In the genomic region with DNA sequence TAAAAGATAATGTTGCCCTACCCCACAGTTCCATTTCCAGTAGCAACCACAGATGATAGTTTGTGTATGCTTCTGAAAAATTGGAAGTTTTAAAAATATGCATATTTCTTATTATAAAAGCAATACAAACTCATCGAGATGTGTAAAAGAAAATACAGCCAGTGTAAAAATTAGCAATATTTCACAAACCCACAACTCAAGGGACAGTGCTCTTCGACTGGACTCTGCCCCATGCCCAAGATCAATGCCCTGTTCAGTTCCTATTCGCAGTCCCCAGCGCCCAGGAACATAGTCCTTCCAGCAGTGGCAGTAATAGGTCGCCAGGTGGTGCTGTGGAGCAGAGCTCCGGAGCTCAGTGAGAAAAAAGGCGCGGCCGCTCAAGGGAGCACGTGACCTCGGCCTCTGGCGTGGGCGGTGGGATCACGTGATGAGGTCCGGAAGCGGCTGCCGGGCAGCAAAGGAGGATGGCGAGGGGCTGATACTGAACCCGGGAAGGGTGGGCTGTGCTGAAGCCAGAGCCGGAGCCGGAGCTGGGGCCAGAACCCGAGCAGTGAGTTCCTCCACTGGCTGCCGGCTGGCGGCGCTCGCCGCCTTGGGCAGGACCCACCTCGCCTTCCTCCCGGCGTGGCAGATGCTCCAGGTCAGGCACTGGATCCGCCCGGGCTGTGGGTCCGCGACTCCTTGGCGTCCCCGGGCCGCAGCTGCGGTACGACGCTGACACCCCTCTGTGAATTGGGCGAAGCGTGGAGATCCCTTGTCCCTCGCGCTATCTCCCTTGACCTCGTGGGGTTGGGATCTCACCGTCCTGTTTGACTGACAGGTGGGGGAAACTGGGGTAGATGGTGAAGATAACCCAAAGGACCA, we compare ENCODE assay signal across 1 cellular context.
A peak's percentile ranks its signal among the peaks of the same experiment; 100 is the strongest.
TF ChIP-seq lines count a peak whose summit lies in the region.

A gene (plus strand): TSS at position 430 of the 864 bp plus-strand sequence. CDS start 11,190 bp downstream, outside the sequence.

TF ChIP-seq in HepG2, 621 proteins besides CTCF, POLR2A, EP300 and RAD21 (continued from another document and continues in another):
- TF ChIP-seq, protein P1, sequence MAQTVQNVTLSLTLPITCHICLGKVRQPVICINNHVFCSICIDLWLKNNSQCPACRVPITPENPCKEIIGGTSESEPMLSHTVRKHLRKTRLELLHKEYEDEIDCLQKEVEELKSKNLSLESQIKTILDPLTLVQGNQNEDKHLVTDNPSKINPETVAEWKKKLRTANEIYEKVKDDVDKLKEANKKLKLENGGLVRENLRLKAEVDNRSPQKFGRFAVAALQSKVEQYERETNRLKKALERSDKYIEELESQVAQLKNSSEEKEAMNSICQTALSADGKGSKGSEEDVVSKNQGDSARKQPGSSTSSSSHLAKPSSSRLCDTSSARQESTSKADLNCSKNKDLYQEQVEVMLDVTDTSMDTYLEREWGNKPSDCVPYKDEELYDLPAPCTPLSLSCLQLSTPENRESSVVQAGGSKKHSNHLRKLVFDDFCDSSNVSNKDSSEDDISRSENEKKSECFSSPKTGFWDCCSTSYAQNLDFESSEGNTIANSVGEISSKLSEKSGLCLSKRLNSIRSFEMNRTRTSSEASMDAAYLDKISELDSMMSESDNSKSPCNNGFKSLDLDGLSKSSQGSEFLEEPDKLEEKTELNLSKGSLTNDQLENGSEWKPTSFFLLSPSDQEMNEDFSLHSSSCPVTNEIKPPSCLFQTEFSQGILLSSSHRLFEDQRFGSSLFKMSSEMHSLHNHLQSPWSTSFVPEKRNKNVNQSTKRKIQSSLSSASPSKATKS (CRISPR knock-in tag; IDR thresholded peaks at IDR 0.05): no peak
- TF ChIP-seq GATA4 (IDR thresholded peaks at IDR 0.05; ENCODE audit: borderline replicate concordance, low read depth): peak; percentile 42; the same call in 1 of the 2 replicates
- no peak for TF ChIP-seq ISX (CRISPR knock-in tag; conservative IDR thresholded peaks at IDR 0.05)
- TF ChIP-seq ZNF121 (CRISPR knock-in tag; IDR thresholded peaks at IDR 0.05): no peak
- no peak for TF ChIP-seq ZBTB8A (CRISPR knock-in tag; IDR thresholded peaks at IDR 0.05; ENCODE audit: borderline replicate concordance, low read depth)
- no peak for TF ChIP-seq U2AF2 (IDR thresholded peaks at IDR 0.05; ENCODE audit: low read depth, low read length)
- no peak for TF ChIP-seq PCBP1 (IDR thresholded peaks at IDR 0.05; ENCODE audit: borderline replicate concordance, low read depth, low read length)
- TF ChIP-seq TCF7L2 (IDR thresholded peaks at IDR 0.05; ENCODE audit: low read depth, low read length): no peak
- peak; percentile 90 for TF ChIP-seq SMC3 (IDR thresholded peaks at IDR 0.05; ENCODE audit: low read length)
- no peak for TF ChIP-seq RFX3 (CRISPR knock-in tag; IDR thresholded peaks at IDR 0.05)
- TF ChIP-seq, protein P2, sequence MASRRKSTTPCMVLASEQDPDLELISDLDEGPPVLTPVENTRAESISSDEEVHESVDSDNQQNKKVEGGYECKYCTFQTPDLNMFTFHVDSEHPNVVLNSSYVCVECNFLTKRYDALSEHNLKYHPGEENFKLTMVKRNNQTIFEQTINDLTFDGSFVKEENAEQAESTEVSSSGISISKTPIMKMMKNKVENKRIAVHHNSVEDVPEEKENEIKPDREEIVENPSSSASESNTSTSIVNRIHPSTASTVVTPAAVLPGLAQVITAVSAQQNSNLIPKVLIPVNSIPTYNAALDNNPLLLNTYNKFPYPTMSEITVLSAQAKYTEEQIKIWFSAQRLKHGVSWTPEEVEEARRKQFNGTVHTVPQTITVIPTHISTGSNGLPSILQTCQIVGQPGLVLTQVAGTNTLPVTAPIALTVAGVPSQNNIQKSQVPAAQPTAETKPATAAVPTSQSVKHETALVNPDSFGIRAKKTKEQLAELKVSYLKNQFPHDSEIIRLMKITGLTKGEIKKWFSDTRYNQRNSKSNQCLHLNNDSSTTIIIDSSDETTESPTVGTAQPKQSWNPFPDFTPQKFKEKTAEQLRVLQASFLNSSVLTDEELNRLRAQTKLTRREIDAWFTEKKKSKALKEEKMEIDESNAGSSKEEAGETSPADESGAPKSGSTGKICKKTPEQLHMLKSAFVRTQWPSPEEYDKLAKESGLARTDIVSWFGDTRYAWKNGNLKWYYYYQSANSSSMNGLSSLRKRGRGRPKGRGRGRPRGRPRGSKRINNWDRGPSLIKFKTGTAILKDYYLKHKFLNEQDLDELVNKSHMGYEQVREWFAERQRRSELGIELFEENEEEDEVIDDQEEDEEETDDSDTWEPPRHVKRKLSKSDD (CRISPR knock-in tag; IDR thresholded peaks at IDR 0.05; ENCODE audit: low read depth): no peak
- no peak for TF ChIP-seq SRF (IDR thresholded peaks at IDR 0.05; ENCODE audit: low read depth, low read length)
- no peak for TF ChIP-seq SP1 (IDR thresholded peaks at IDR 0.05)
- TF ChIP-seq SP1 (CRISPR knock-in tag; IDR thresholded peaks at IDR 0.05): peak; percentile 46; the same call in 1 of the 2 replicates
- TF ChIP-seq CEBPG (CRISPR knock-in tag; IDR thresholded peaks at IDR 0.05): no peak
- TF ChIP-seq, protein P3, sequence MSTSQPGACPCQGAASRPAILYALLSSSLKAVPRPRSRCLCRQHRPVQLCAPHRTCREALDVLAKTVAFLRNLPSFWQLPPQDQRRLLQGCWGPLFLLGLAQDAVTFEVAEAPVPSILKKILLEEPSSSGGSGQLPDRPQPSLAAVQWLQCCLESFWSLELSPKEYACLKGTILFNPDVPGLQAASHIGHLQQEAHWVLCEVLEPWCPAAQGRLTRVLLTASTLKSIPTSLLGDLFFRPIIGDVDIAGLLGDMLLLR (CRISPR knock-in tag; IDR thresholded peaks at IDR 0.05): no peak
- no peak for TF ChIP-seq SETDB1 (CRISPR knock-in tag; IDR thresholded peaks at IDR 0.05; ENCODE audit: borderline replicate concordance)
- TF ChIP-seq SNAPC2 (CRISPR knock-in tag; IDR thresholded peaks at IDR 0.05): no peak
- TF ChIP-seq PTBP1 (IDR thresholded peaks at IDR 0.05; ENCODE audit: low read depth, low read length, poor library complexity, severe bottlenecking): no peak
- TF ChIP-seq, protein P4, sequence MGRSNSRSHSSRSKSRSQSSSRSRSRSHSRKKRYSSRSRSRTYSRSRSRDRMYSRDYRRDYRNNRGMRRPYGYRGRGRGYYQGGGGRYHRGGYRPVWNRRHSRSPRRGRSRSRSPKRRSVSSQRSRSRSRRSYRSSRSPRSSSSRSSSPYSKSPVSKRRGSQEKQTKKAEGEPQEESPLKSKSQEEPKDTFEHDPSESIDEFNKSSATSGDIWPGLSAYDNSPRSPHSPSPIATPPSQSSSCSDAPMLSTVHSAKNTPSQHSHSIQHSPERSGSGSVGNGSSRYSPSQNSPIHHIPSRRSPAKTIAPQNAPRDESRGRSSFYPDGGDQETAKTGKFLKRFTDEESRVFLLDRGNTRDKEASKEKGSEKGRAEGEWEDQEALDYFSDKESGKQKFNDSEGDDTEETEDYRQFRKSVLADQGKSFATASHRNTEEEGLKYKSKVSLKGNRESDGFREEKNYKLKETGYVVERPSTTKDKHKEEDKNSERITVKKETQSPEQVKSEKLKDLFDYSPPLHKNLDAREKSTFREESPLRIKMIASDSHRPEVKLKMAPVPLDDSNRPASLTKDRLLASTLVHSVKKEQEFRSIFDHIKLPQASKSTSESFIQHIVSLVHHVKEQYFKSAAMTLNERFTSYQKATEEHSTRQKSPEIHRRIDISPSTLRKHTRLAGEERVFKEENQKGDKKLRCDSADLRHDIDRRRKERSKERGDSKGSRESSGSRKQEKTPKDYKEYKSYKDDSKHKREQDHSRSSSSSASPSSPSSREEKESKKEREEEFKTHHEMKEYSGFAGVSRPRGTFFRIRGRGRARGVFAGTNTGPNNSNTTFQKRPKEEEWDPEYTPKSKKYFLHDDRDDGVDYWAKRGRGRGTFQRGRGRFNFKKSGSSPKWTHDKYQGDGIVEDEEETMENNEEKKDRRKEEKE (IDR thresholded peaks at IDR 0.05): no peak
- TF ChIP-seq ZNF678 (CRISPR knock-in tag; IDR thresholded peaks at IDR 0.05): no peak
- peak; percentile 97 for TF ChIP-seq ZMYM4 (CRISPR knock-in tag; IDR thresholded peaks at IDR 0.05)
- 0 out of 2 replicates have a peak, but pooled peaks have one; percentile 55 for TF ChIP-seq ZNF878 (CRISPR knock-in tag; IDR thresholded peaks at IDR 0.05)
- no peak for TF ChIP-seq TP53 (CRISPR knock-in tag; conservative IDR thresholded peaks at IDR 0.05)
- peak; percentile 53; the same call in 1 of the 2 replicates for TF ChIP-seq ZNF446 (CRISPR knock-in tag; IDR thresholded peaks at IDR 0.05)
- TF ChIP-seq, protein P5, sequence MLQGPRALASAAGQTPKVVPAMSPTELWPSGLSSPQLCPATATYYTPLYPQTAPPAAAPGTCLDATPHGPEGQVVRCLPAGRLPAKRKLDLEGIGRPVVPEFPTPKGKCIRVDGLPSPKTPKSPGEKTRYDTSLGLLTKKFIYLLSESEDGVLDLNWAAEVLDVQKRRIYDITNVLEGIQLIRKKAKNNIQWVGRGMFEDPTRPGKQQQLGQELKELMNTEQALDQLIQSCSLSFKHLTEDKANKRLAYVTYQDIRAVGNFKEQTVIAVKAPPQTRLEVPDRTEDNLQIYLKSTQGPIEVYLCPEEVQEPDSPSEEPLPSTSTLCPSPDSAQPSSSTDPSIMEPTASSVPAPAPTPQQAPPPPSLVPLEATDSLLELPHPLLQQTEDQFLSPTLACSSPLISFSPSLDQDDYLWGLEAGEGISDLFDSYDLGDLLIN (CRISPR knock-in tag; IDR thresholded peaks at IDR 0.05; ENCODE audit: borderline replicate concordance): 0 out of 2 replicates have a peak, but pooled peaks have one; percentile 15
- 0 out of 2 replicates have a peak, but pooled peaks have one; percentile 19 for TF ChIP-seq MTA1 (CRISPR knock-in tag; IDR thresholded peaks at IDR 0.05; ENCODE audit: borderline replicate concordance)
- no peak for TF ChIP-seq ZNF367 (CRISPR knock-in tag; IDR thresholded peaks at IDR 0.05; ENCODE audit: borderline replicate concordance)
- 0 out of 2 replicates have a peak, but pooled peaks have one; percentile 60 for TF ChIP-seq ZNF430 (CRISPR knock-in tag; IDR thresholded peaks at IDR 0.05)
- no peak for TF ChIP-seq MAZ (IDR thresholded peaks at IDR 0.05; ENCODE audit: borderline replicate concordance, low read depth, low read length)
- TF ChIP-seq MAZ (CRISPR knock-in tag; IDR thresholded peaks at IDR 0.05; ENCODE audit: low read depth): peak; percentile 64; the same call in 1 of the 2 replicates
- TF ChIP-seq, protein P6, sequence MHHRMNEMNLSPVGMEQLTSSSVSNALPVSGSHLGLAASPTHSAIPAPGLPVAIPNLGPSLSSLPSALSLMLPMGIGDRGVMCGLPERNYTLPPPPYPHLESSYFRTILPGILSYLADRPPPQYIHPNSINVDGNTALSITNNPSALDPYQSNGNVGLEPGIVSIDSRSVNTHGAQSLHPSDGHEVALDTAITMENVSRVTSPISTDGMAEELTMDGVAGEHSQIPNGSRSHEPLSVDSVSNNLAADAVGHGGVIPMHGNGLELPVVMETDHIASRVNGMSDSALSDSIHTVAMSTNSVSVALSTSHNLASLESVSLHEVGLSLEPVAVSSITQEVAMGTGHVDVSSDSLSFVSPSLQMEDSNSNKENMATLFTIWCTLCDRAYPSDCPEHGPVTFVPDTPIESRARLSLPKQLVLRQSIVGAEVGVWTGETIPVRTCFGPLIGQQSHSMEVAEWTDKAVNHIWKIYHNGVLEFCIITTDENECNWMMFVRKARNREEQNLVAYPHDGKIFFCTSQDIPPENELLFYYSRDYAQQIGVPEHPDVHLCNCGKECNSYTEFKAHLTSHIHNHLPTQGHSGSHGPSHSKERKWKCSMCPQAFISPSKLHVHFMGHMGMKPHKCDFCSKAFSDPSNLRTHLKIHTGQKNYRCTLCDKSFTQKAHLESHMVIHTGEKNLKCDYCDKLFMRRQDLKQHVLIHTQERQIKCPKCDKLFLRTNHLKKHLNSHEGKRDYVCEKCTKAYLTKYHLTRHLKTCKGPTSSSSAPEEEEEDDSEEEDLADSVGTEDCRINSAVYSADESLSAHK (CRISPR knock-in tag; IDR thresholded peaks at IDR 0.05; ENCODE audit: borderline replicate concordance): no peak
- TF ChIP-seq SAP130 (CRISPR knock-in tag; IDR thresholded peaks at IDR 0.05; ENCODE audit: low read depth): peak; percentile 95
- peak; percentile 99 for TF ChIP-seq RAD51 (IDR thresholded peaks at IDR 0.05; ENCODE audit: borderline replicate concordance)
- TF ChIP-seq KAT2B (IDR thresholded peaks at IDR 0.05; ENCODE audit: borderline replicate concordance, low read depth, low read length): no peak
- TF ChIP-seq RBAK (CRISPR knock-in tag; IDR thresholded peaks at IDR 0.05): no peak
- peak; percentile 93 for TF ChIP-seq ELF1 (CRISPR knock-in tag; IDR thresholded peaks at IDR 0.05)
- 0 out of 2 replicates have a peak, but pooled peaks have one; percentile 34 for TF ChIP-seq HOXD1 (CRISPR knock-in tag; IDR thresholded peaks at IDR 0.05)
- no peak for TF ChIP-seq HNRNPUL1 (IDR thresholded peaks at IDR 0.05; ENCODE audit: low read depth, low read length)
- no peak for TF ChIP-seq ZNF354B (CRISPR knock-in tag; IDR thresholded peaks at IDR 0.05)
- no peak for TF ChIP-seq PLRG1 (conservative IDR thresholded peaks at IDR 0.05)
- TF ChIP-seq, protein P7, sequence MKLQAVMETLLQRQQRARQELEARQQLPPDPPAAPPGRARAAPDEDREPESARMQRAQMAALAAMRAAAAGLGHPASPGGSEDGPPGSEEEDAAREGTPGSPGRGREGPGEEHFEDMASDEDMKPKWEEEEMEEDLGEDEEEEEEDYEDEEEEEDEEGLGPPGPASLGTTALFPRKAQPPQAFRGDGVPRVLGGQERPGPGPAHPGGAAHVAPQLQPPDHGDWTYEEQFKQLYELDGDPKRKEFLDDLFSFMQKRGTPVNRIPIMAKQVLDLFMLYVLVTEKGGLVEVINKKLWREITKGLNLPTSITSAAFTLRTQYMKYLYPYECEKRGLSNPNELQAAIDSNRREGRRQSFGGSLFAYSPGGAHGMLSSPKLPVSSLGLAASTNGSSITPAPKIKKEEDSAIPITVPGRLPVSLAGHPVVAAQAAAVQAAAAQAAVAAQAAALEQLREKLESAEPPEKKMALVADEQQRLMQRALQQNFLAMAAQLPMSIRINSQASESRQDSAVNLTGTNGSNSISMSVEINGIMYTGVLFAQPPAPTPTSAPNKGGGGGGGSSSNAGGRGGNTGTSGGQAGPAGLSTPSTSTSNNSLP (IDR thresholded peaks at IDR 0.05; ENCODE audit: low read depth, low read length): peak; percentile 32; the same call in 1 of the 2 replicates
- TF ChIP-seq ZNF703 (CRISPR knock-in tag; IDR thresholded peaks at IDR 0.05; ENCODE audit: borderline replicate concordance): no peak
- TF ChIP-seq EEA1 (CRISPR knock-in tag; IDR thresholded peaks at IDR 0.05; ENCODE audit: borderline replicate concordance): no peak; the same call in 1 of the 2 replicates
- no peak; the same call in 1 of the 2 replicates for TF ChIP-seq ZFP41 (CRISPR knock-in tag; IDR thresholded peaks at IDR 0.05; ENCODE audit: borderline replicate concordance)
- TF ChIP-seq FOSL2 (CRISPR knock-in tag; IDR thresholded peaks at IDR 0.05): peak; percentile 49
- TF ChIP-seq, protein P8, sequence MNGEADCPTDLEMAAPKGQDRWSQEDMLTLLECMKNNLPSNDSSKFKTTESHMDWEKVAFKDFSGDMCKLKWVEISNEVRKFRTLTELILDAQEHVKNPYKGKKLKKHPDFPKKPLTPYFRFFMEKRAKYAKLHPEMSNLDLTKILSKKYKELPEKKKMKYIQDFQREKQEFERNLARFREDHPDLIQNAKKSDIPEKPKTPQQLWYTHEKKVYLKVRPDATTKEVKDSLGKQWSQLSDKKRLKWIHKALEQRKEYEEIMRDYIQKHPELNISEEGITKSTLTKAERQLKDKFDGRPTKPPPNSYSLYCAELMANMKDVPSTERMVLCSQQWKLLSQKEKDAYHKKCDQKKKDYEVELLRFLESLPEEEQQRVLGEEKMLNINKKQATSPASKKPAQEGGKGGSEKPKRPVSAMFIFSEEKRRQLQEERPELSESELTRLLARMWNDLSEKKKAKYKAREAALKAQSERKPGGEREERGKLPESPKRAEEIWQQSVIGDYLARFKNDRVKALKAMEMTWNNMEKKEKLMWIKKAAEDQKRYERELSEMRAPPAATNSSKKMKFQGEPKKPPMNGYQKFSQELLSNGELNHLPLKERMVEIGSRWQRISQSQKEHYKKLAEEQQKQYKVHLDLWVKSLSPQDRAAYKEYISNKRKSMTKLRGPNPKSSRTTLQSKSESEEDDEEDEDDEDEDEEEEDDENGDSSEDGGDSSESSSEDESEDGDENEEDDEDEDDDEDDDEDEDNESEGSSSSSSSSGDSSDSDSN (CRISPR knock-in tag; IDR thresholded peaks at IDR 0.05): peak; percentile 76; the same call in 1 of the 2 replicates
